In the genomic region with DNA sequence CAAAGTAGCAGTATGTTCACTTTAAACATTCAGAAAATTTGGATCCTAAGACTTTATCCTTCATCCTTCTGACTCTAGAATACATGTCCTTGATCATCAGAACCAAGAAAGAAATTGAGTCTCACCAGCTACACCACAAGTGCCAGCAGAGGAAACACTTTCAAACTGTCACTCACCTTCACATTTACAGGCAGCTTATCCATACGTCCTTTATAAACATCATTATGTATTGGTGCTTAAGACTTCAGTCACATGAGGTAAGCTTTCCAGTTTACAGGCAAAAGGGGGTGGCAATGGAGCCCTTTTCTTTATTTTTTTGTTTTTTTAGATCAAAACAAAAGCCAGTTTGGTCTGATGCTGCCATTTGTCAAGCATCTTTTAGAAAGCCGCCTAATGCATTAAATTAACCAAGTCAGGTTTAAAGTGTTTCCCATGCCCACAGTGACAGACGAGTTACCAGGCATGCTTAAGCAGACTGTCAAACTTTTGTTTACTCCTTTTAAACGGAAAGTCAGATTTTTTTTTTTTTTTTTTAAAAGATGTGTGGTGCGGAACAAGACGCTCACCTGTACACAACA, we compare ENCODE assay signal across 1 cellular context.
TF ChIP-seq lines count a peak whose summit lies in the region.

No MANE protein-coding gene starts in this region.

TF ChIP-seq in HCT116, 20 proteins besides CTCF, POLR2A, EP300 and RAD21 (continued from another document):
- TF ChIP-seq, protein P1, sequence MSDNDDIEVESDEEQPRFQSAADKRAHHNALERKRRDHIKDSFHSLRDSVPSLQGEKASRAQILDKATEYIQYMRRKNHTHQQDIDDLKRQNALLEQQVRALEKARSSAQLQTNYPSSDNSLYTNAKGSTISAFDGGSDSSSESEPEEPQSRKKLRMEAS (IDR thresholded peaks at IDR 0.05) = no peak
- TF ChIP-seq EZH2 (IDR thresholded peaks at IDR 0.05) (no peak), CEBPB (IDR thresholded peaks at IDR 0.05; ENCODE audit: low read depth) (no peak), TCF7L2 (IDR thresholded peaks at IDR 0.05; ENCODE audit: borderline replicate concordance, extremely low read depth, insufficient read depth, insufficient read length) (no peak), SP1 (IDR thresholded peaks at IDR 0.05; ENCODE audit: low read depth) (no peak), YY1 (IDR thresholded peaks at IDR 0.05; ENCODE audit: extremely low read depth, insufficient replicate concordance, low read depth, low read length) (no peak), SIN3A (IDR thresholded peaks at IDR 0.05; ENCODE audit: low read depth) (no peak), POLR2AphosphoS5 (IDR thresholded peaks at IDR 0.05; ENCODE audit: low read depth, low read length) (no peak), CBX3 (IDR thresholded peaks at IDR 0.05; ENCODE audit: low read depth) (no peak), ZBTB33 (IDR thresholded peaks at IDR 0.05; ENCODE audit: extremely low read depth, insufficient replicate concordance, low read length) (no peak), ZFX (IDR thresholded peaks at IDR 0.05) (no peak), EZH2phosphoT487 (IDR thresholded peaks at IDR 0.05; ENCODE audit: borderline replicate concordance) (no peak), EGR1 (IDR thresholded peaks at IDR 0.05; ENCODE audit: low read depth) (no peak), FOSL1 (IDR thresholded peaks at IDR 0.05; ENCODE audit: low read depth) (no peak)
- TF ChIP-seq, protein P2, sequence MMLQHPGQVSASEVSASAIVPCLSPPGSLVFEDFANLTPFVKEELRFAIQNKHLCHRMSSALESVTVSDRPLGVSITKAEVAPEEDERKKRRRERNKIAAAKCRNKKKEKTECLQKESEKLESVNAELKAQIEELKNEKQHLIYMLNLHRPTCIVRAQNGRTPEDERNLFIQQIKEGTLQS (IDR thresholded peaks at IDR 0.05) = no peak
